Comparison of ENCODE assay signal across 29 cellular contexts in the genomic region with DNA sequence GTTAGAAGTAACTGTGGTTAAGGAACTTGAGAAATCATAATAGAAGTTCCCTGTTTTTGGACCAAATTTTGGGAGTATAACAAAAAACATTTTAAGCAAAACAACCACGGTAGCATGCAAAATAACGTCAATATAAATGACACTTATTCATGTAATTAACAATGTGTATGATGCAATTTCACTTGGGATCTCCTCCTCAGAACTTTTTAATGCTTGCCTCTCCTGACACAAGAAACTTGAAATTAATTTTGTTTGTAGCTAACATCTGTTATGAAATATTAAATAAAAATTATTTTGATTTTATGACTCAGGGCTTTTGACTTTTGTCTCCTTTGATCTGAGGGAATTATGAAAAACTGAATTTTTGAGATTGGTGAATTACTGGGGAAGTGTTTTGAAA.
"Had no signal": no experiment of that assay in that cellular context is flagged by ENCODE, and none has a peak within 500 bp of the region (broad histone marks: within the 10 kb centered on the region; RNA-seq: fewer than 3 reads in every experiment).

No MANE protein-coding gene starts in this region.

- H3K36me3 ChIP-seq: adrenal gland, breast epithelium, MG63, SJSA1 had no signal

- H3K4me2 ChIP-seq: PC-9, SK-N-SH had no signal

- H3K4me3 ChIP-seq: adrenal gland, body of pancreas, breast epithelium, MG63, PC-9, SJSA1 had no signal

- H2AFZ ChIP-seq: PC-9 had no signal

- H3K27me3 ChIP-seq: adrenal gland, body of pancreas, breast epithelium, MG63, SJSA1 had no signal

- DNase-seq: activated CD4-positive, alpha-beta T cell treated with anti-CD3 and anti-CD28 coated beads for 36 hours; activated CD4-positive, alpha-beta T cell treated with anti-CD3 and anti-CD28 coated beads, Interleukin-2, amount 10 ng/mL, durations not matched to agents 7 days and 5 days; activated CD4-positive, alpha-beta T cell treated with anti-CD3 and anti-CD28 coated beads, Interleukin-2, amount 50 U/mL, for 48 hours; activated CD8-positive, alpha-beta T cell treated with anti-CD3 and anti-CD28 coated beads, Interleukin-2, amount 10 ng/mL, durations not matched to agents 7 days and 5 days; activated gamma-delta T cell treated with Interleukin-2 at 50 U/mL for 16 hours; activated naive CD4-positive, alpha-beta T cell treated with anti-CD3 and anti-CD28 coated beads for 36 hours; activated T-cell treated with anti-CD3 and anti-CD28 coated beads, Interleukin-2, amount 50 U/mL, for 24 hours; adrenal gland; body of pancreas; Kasumi-1; KG1; MG63; NCI-H1105; NCI-H1417 treated with DMSO at 0.1 percent for 48 hours; NCI-H187 treated with DMSO at 0.1 percent for 48 hours; NCI-H2081; NCI-H2171 treated with DMSO at 0.1 percent for 48 hours; NCI-H2227 treated with DMSO at 0.1 percent for 48 hours; NCI-H446; NCI-H524; NCI-H69; NCI-H82; PC-9; SK-N-SH had no signal

- ATAC-seq: activated CD4-positive, alpha-beta T cell treated with anti-CD3 and anti-CD28 coated beads for 36 hours; activated CD8-positive, alpha-beta T cell treated with anti-CD3 and anti-CD28 coated beads, Interleukin-2, amount 10 ng/mL, durations not matched to agents 7 days and 5 days; body of pancreas; Right ventricle myocardium inferior; WTC11 had no signal

- H3K27ac ChIP-seq: adrenal gland, body of pancreas, breast epithelium, PC-9, RWPE1, SJSA1 had no signal

- H3K9me3 ChIP-seq: adrenal gland, body of pancreas, MG63, SK-N-SH had no signal

- H3K9ac ChIP-seq: SK-N-SH had no signal

- H3K4me1 ChIP-seq: adrenal gland, body of pancreas, breast epithelium, SJSA1 had no signal
